15 cellular contexts compared by ENCODE assay signal in genomic region chr9:128049788-128050187, GRCh38.
"Had no signal": no experiment of that assay in that cellular context is flagged by ENCODE, and none has a peak within 500 bp of the region (broad histone marks: within the 10 kb centered on the region; RNA-seq: fewer than 3 reads in every experiment).

No MANE protein-coding gene starts in this region.

- DNase-seq: activated B cell treated with CpG ODN at 0.5 μM for 24 hours; activated CD4-positive, alpha-beta T cell treated with anti-CD3 and anti-CD28 coated beads, Interleukin-2, amount 10 ng/mL, durations not matched to agents 24 days and 14 days; activated naive CD4-positive, alpha-beta T cell treated with anti-CD3 and anti-CD28 coated beads, Interleukin-2, amount 10 ng/mL, durations not matched to agents 7 days and 5 days; colonic mucosa; effector CD4-positive, alpha-beta T cell; foreskin melanocyte; heart right ventricle; left lung; pancreas; retina; small intestine; tibial artery had no signal

- H3K4me1 ChIP-seq: colonic mucosa, neural progenitor cell had no signal

- H3K9me3 Mint-ChIP-seq: activated B cell treated with CpG ODN at 0.5 μM for 24 hours; activated CD4-positive, alpha-beta T cell treated with anti-CD3 and anti-CD28 coated beads, Interleukin-2, amount 10 ng/mL, durations not matched to agents 24 days and 14 days; activated naive CD4-positive, alpha-beta T cell treated with anti-CD3 and anti-CD28 coated beads, Interleukin-2, amount 10 ng/mL, durations not matched to agents 7 days and 5 days; memory B cell; neural progenitor cell; T-helper 1 cell treated with Interleukin-12 subunit alpha and Interleukin-12 subunit beta and Interleukin-4 antibody, amounts not matched to agents 30 μg/mL and 1 μg/mL, for 36 hours had no signal

- H3K4me2 ChIP-seq: neural progenitor cell had no signal

- H3K27ac ChIP-seq: colonic mucosa, heart right ventricle, neural progenitor cell, pancreas, tibial artery had no signal

- H3K9me3 ChIP-seq: colonic mucosa, heart right ventricle, left lung, pancreas, tibial artery had no signal

- H3K27me3 ChIP-seq: colonic mucosa, heart right ventricle, left lung, neural progenitor cell, pancreas, tibial artery had no signal

- H3K27me3 Mint-ChIP-seq: activated B cell treated with CpG ODN at 0.5 μM for 24 hours had no signal

- H3K9ac ChIP-seq: neural progenitor cell had no signal

- H2AFZ ChIP-seq: neural progenitor cell had no signal

- H3K36me3 Mint-ChIP-seq: activated naive CD4-positive, alpha-beta T cell treated with anti-CD3 and anti-CD28 coated beads, Interleukin-2, amount 10 ng/mL, durations not matched to agents 7 days and 5 days; memory B cell; neural progenitor cell had no signal

- H3K4me3 ChIP-seq: colonic mucosa, heart right ventricle, left lung, neural progenitor cell, pancreas, tibial artery had no signal

- H3K4me3 Mint-ChIP-seq: activated B cell treated with CpG ODN at 0.5 μM for 24 hours; activated CD4-positive, alpha-beta T cell treated with anti-CD3 and anti-CD28 coated beads, Interleukin-2, amount 10 ng/mL, durations not matched to agents 24 days and 14 days; activated naive CD4-positive, alpha-beta T cell treated with anti-CD3 and anti-CD28 coated beads, Interleukin-2, amount 10 ng/mL, durations not matched to agents 7 days and 5 days; memory B cell; neural progenitor cell; T-helper 1 cell treated with Interleukin-12 subunit alpha and Interleukin-12 subunit beta and Interleukin-4 antibody, amounts not matched to agents 30 μg/mL and 1 μg/mL, for 36 hours had no signal

- H3K27ac Mint-ChIP-seq: activated B cell treated with CpG ODN at 0.5 μM for 24 hours; activated CD4-positive, alpha-beta T cell treated with anti-CD3 and anti-CD28 coated beads, Interleukin-2, amount 10 ng/mL, durations not matched to agents 24 days and 14 days; activated naive CD4-positive, alpha-beta T cell treated with anti-CD3 and anti-CD28 coated beads, Interleukin-2, amount 10 ng/mL, durations not matched to agents 7 days and 5 days; memory B cell; neural progenitor cell; T-helper 1 cell treated with Interleukin-12 subunit alpha and Interleukin-12 subunit beta and Interleukin-4 antibody, amounts not matched to agents 30 μg/mL and 1 μg/mL, for 36 hours had no signal

- H3K4me1 Mint-ChIP-seq: activated B cell treated with CpG ODN at 0.5 μM for 24 hours had no signal

- H3K36me3 ChIP-seq: colonic mucosa, heart right ventricle, left lung, neural progenitor cell, pancreas, tibial artery had no signal
